Comparison of ENCODE assay signal across 14 cellular contexts in the genomic region with DNA sequence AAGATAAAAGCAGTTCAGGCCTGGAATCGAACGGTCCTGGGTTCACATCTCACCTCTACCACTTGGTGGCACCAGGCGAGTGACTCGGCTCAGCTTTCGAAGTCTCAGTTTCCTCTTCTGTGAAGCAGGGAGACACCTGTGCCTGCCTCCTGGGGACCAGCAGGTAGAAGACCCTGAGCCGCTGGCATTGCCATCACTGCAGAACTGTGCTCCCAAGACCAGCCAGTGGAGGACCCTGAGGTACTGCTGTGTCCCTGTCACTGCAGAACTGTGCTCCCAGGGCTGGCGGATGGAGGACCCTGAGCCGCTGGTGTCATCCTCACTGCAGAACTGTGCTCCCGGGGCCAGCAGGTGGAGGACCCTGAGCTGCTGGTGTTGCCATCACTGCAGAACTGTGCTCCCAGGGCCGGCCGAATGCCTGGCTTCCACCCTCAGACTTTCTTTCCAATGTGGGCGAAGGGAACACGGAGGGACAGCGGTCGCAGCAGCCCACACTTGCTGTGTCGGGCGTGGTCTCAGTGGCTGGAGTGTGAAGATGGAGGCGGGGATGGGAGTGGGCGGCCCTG. TPM values are rescaled to one million over a fixed set of nuclear protein-coding genes. Genes with fewer than 3 reads are reported as not detected.
DNase-seq lines count a peak whose midpoint lies in the region; ATAC-seq and TF ChIP-seq lines count a peak whose summit lies in the region.
"Had no signal": no experiment of that assay in that cellular context is flagged by ENCODE, and none has a peak within 500 bp of the region (broad histone marks: within the 10 kb centered on the region; RNA-seq: fewer than 3 reads in every experiment).

No MANE protein-coding gene starts in this region.

- H3K79me2 ChIP-seq in osteoblast (ENCODE audit: insufficient read depth, low read length), result no peaks in the 10 kb centered on the region

- H4K20me1 ChIP-seq in osteoblast (ENCODE audit: insufficient read depth, low read length), result no peaks in the 10 kb centered on the region

- peaks cover 7% of the 10 kb centered on the region for H3K27me3 Mint-ChIP-seq in activated naive CD8-positive, alpha-beta T cell treated with anti-CD3 and anti-CD28 coated beads for 36 hours

- no peaks in the 10 kb centered on the region for H3K9me3 ChIP-seq in osteoblast (ENCODE audit: low read depth, low read length)

- peaks cover 7% of the 10 kb centered on the region for H3K9me3 Mint-ChIP-seq in activated naive CD8-positive, alpha-beta T cell treated with anti-CD3 and anti-CD28 coated beads for 36 hours
- H3K9me3 Mint-ChIP-seq: IgD-negative memory B cell had no signal

- H3K27ac ChIP-seq in osteoblast (ENCODE audit: low read depth, low read length) (no peak overlapping the region), dorsolateral prefrontal cortex (peak overlapping the region in 2 of 59 donors; percentile 9)

- H3K27me3 ChIP-seq in osteoblast (ENCODE audit: insufficient read depth, low read length), result peaks cover 12% of the 10 kb centered on the region
- peaks cover 0 to 11% (median 0%) of the 10 kb centered on the region in 45 donors for H3K27me3 ChIP-seq in dorsolateral prefrontal cortex

- no peak overlapping the region for H3K27ac Mint-ChIP-seq in activated naive CD8-positive, alpha-beta T cell treated with anti-CD3 and anti-CD28 coated beads for 36 hours

- peaks cover 37% of the 10 kb centered on the region for H3K4me1 Mint-ChIP-seq in activated naive CD8-positive, alpha-beta T cell treated with anti-CD3 and anti-CD28 coated beads for 36 hours

- DNase-seq in DMS 273 (lab: John Stamatoyannopoulos, UW; ENCODE audit: unreplicated experiment) (peak; percentile 23), DMS 273 treated with DMSO at 0.1 percent for 48 hours (lab: John Stamatoyannopoulos, UW) (no peak), osteoblast (ENCODE audit: insufficient read length, low spot score, missing footprints) (no peak), NCI-H526 (lab: John Stamatoyannopoulos, UW) (no peak), dorsolateral prefrontal cortex (no peak)
- peak; percentile 68 for DNase-seq in Jurkat, Clone E6-1 (ENCODE audit: low read depth, low spot score)
- peak; percentile 48 for DNase-seq in activated naive CD8-positive, alpha-beta T cell treated with anti-CD3 and anti-CD28 coated beads for 36 hours
- DNase-seq: 8988T, kidney glomerular epithelial cell, NCI-H524 treated with DMSO at 0.1 percent for 48 hours, T1000 had no signal

- no peaks in the 10 kb centered on the region for H3K36me3 Mint-ChIP-seq in activated naive CD8-positive, alpha-beta T cell treated with anti-CD3 and anti-CD28 coated beads for 36 hours
- H3K36me3 Mint-ChIP-seq: IgD-negative memory B cell had no signal

- no peak for ATAC-seq in GM21381 (IDR thresholded peaks at IDR 0.05; ENCODE audit: unreplicated experiment)

- no peak overlapping the region for H2AFZ ChIP-seq in osteoblast (ENCODE audit: low read length)

- TF ChIP-seq CTCF in osteoblast (IDR thresholded peaks at IDR 0.05; ENCODE audit: extremely low read depth, low read depth, low read length) (peak; percentile 29), dorsolateral prefrontal cortex (IDR thresholded peaks at IDR 0.05 in 54 of 56, conservative IDR thresholded peaks at IDR 0.05 in 2 of 56; ENCODE audit: low read depth in 1 of 56, partially characterized antibody in 56 of 56) (peak in 26 of 56 donors; percentile 10 to 44 (median 28))

- no peak overlapping the region for H3K4me3 Mint-ChIP-seq in activated naive CD8-positive, alpha-beta T cell treated with anti-CD3 and anti-CD28 coated beads for 36 hours
- H3K4me3 Mint-ChIP-seq: IgD-negative memory B cell had no signal

- H3K4me2 ChIP-seq in osteoblast (ENCODE audit: insufficient read depth, low read length), result no peak overlapping the region

- H3K36me3 ChIP-seq in osteoblast (ENCODE audit: insufficient read depth, low read length), result no peaks in the 10 kb centered on the region

- intact Hi-C loops in dorsolateral prefrontal cortex (cut with DNase I), result no loop called here

- no peak overlapping the region for H3K4me3 ChIP-seq in Jurkat, Clone E6-1 (ENCODE audit: low read length)
- H3K4me3 ChIP-seq in osteoblast (ENCODE audit: insufficient read depth, low read length), result no peak overlapping the region
- no peak overlapping the region for H3K4me3 ChIP-seq in dorsolateral prefrontal cortex

- H3K4me1 ChIP-seq in osteoblast (ENCODE audit: insufficient read depth, low read length), result no peaks in the 10 kb centered on the region

RNA-seq across cellular contexts. Expression of a gene that starts 8.7 kb away (rescaled TPM):
- 127 TPM for polyA plus RNA-seq in Jurkat, Clone E6-1 (2012; ENCODE audit: insufficient read depth, insufficient read length)
- total RNA-seq in activated naive CD8-positive, alpha-beta T cell treated with anti-CD3 and anti-CD28 coated beads for 36 hours, result 100 to 1,000 TPM; 298 to 301 TPM
- total RNA-seq in osteoblast, result 60.4 and 90.8 TPM in 2 replicates
- 100 to 1,000 TPM in 16 of 120 experiments, 10 to 100 TPM in 104; 37.8 to 157 (median 74.3) TPM for total RNA-seq in dorsolateral prefrontal cortex

RNA-seq across cellular contexts. Expression of a gene that starts 58.3 kb away (rescaled TPM):
- polyA plus RNA-seq in Jurkat, Clone E6-1 (2012; ENCODE audit: insufficient read depth, insufficient read length), result not detected
- total RNA-seq in activated naive CD8-positive, alpha-beta T cell treated with anti-CD3 and anti-CD28 coated beads for 36 hours, result not detected
- total RNA-seq in osteoblast (not detected in 2 replicates), dorsolateral prefrontal cortex (1 to 10 TPM in 22 of 120 experiments, under 1 TPM in 64, not detected in 34; 0.06 to 2.7 (median 0.56) TPM)
- total RNA-seq: omental fat pad had no signal
- polyA plus RNA-seq: IgD-negative memory B cell had no signal

Comparison
In these comparisons a context has a peak if more than half of its experiments do, and no peak if none do; other contexts are left out.
1. DNase-seq: peak in DMS 273 (single experiment), Jurkat, Clone E6-1 (single experiment) and activated naive CD8-positive, alpha-beta T cell treated with anti-CD3 and anti-CD28 coated beads for 36 hours (single experiment); none in DMS 273 treated with DMSO at 0.1 percent for 48 hours (single experiment), osteoblast (single experiment), NCI-H526 (0 of 2) and dorsolateral prefrontal cortex (0 of 10).